ENCODE assay signal across 16 cellular contexts in the genomic region with DNA sequence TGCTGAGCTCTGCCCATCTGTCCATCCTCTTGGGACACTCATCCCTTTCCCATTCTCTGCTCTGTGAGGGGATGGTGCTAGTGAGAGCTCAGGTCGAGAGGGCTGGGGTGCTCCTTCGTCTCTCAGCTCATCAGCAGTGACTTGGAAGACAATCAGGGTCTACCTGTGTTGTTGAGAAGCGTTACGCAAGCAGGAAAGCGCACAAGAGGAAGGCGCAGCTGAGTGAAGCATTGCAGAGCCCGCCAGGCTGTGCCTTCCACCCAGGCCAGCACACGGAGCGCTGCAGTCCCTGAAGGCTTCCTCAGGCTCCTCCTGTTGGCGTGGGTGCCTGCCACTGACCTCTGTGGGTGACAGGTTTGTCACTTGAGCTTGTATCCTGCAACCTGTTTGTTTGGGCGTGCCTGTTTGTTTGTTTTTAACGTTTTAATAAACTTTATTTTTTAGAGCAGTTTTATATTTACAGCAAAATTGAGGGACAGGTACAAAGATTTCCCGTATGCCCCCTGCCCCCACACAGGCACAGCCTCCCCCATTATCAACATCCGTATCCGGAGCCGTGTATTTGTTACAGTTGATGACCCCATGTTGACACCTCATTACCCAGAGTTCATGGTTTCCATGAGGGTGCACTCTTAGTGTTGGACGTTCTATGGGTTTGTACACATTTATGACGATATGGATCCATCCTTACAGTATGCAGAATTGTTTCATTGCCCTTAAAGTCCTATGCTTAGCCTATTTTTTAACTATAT. TPM values are rescaled to one million over a fixed set of nuclear protein-coding genes. Genes with fewer than 3 reads are reported as not detected.
A peak's percentile ranks its signal among the peaks of the same experiment; 100 is the strongest.
DNase-seq lines count a peak whose midpoint lies in the region; ATAC-seq and TF ChIP-seq lines count a peak whose summit lies in the region.
"Had no signal": no experiment of that assay in that cellular context is flagged by ENCODE, and none has a peak within 500 bp of the region (broad histone marks: within the 10 kb centered on the region; RNA-seq: fewer than 3 reads in every experiment).

No MANE protein-coding gene starts in this region.

- no peak for TF ChIP-seq POLR2A in tibial nerve (IDR thresholded peaks at IDR 0.05)

- no peaks in the 10 kb centered on the region for H3K79me1 ChIP-seq in trophoblast cell (ENCODE audit: low read length)

- H2BK120ac ChIP-seq in trophoblast cell (ENCODE audit: insufficient read depth, low read length, poor library complexity): no peak overlapping the region

- no peaks in the 10 kb centered on the region for H3K9me3 Mint-ChIP-seq in T-helper 2 cell treated with Interferon-gamma antibody and Interleukin-4, amounts not matched to agents 5 μg/mL and 100 μg/mL, for 36 hours
- H3K9me3 Mint-ChIP-seq in activated naive CD8-positive, alpha-beta T cell treated with anti-CD3 and anti-CD28 coated beads, Interleukin-2, amount 50 U/mL, for 24 hours: no peaks in the 10 kb centered on the region
- H3K9me3 Mint-ChIP-seq: activated naive CD4-positive, alpha-beta T cell treated with anti-CD3 and anti-CD28 coated beads, Interleukin-2, amount 10 ng/mL, durations not matched to agents 7 days and 5 days had no signal

- TF ChIP-seq CTCF in tibial nerve (IDR thresholded peaks at IDR 0.05): no peak

- no peak overlapping the region for H3K9ac ChIP-seq in trophoblast cell (ENCODE audit: low read length)

- H2BK12ac ChIP-seq in trophoblast cell (ENCODE audit: low read length): no peak overlapping the region

- H3K4me1 Mint-ChIP-seq in T-helper 2 cell treated with Interferon-gamma antibody and Interleukin-4, amounts not matched to agents 5 μg/mL and 100 μg/mL, for 36 hours (ENCODE audit: low read depth): peaks cover 56% of the 10 kb centered on the region
- peaks cover 87% of the 10 kb centered on the region for H3K4me1 Mint-ChIP-seq in activated naive CD8-positive, alpha-beta T cell treated with anti-CD3 and anti-CD28 coated beads, Interleukin-2, amount 50 U/mL, for 24 hours

- no peak overlapping the region for H2BK5ac ChIP-seq in trophoblast cell (ENCODE audit: low read depth, low read length, poor library complexity)

- no peak overlapping the region for H3K27ac ChIP-seq in trophoblast cell (ENCODE audit: low read depth, low read length)
- no peak overlapping the region for H3K27ac ChIP-seq in tibial nerve
- H3K27ac ChIP-seq: foreskin keratinocyte, lower lobe of right lung, pancreas had no signal

- H3K27me3 ChIP-seq in trophoblast cell (ENCODE audit: insufficient read depth, low read length) (no peaks in the 10 kb centered on the region), tibial nerve (no peaks in the 10 kb centered on the region)
- H3K27me3 ChIP-seq: foreskin keratinocyte, pancreas had no signal

- H3K4me3 Mint-ChIP-seq in T-helper 2 cell treated with Interferon-gamma antibody and Interleukin-4, amounts not matched to agents 5 μg/mL and 100 μg/mL, for 36 hours: peak overlapping the region; percentile 51
- H3K4me3 Mint-ChIP-seq in activated naive CD8-positive, alpha-beta T cell treated with anti-CD3 and anti-CD28 coated beads, Interleukin-2, amount 50 U/mL, for 24 hours: peak overlapping the region; percentile 62
- H3K4me3 Mint-ChIP-seq: activated naive CD4-positive, alpha-beta T cell treated with anti-CD3 and anti-CD28 coated beads, Interleukin-2, amount 10 ng/mL, durations not matched to agents 7 days and 5 days had no signal

- no peak overlapping the region for H3K4ac ChIP-seq in trophoblast cell (ENCODE audit: low read depth, low read length)

- H2AFZ ChIP-seq in trophoblast cell (ENCODE audit: insufficient read depth, low read length, poor library complexity): peak overlapping the region; percentile 25

- H3K9me3 ChIP-seq in trophoblast cell (ENCODE audit: insufficient read depth, low read depth, low read length) (no peaks in the 10 kb centered on the region), tibial nerve (no peaks in the 10 kb centered on the region)
- H3K9me3 ChIP-seq: lower lobe of right lung, pancreas had no signal

- no peak for DNase-seq in T-helper 2 cell treated with Interferon-gamma antibody and Interleukin-4, amounts not matched to agents 5 μg/mL and 100 μg/mL, for 36 hours (ENCODE audit: low spot score)
- DNase-seq in T-helper 2 cell (no peak), MV-4-11 (lab: John Stamatoyannopoulos, UW) (peak; percentile 40), trophoblast cell (no peak), tibial nerve (ENCODE audit: low spot score in 2 of 2) (no peak), left colon (no peak)
- DNase-seq in activated naive CD8-positive, alpha-beta T cell treated with anti-CD3 and anti-CD28 coated beads, Interleukin-2, amount 50 U/mL, for 24 hours: no peak
- DNase-seq: ACHN; activated CD4-positive, CD25-positive, alpha-beta regulatory T cell treated with anti-CD3 and anti-CD28 coated beads, Interleukin-2, amount 50 U/mL, for 72 hours; activated naive CD4-positive, alpha-beta T cell treated with anti-CD3 and anti-CD28 coated beads, Interleukin-2, amount 10 ng/mL, durations not matched to agents 7 days and 5 days; foreskin keratinocyte; lower lobe of right lung; NCI-H2029; pancreas; stimulated activated CD4-positive, alpha-beta T cell treated with anti-CD3 and anti-CD28 coated beads, Interleukin-2, amount 100 ng/mL, for 24 hours had no signal

- H3K4me3 ChIP-seq in trophoblast cell (ENCODE audit: low read depth, low read length) (no peak overlapping the region), tibial nerve (no peak overlapping the region)
- H3K4me3 ChIP-seq: lower lobe of right lung, pancreas had no signal

- H4K8ac ChIP-seq in trophoblast cell (ENCODE audit: low read depth, low read length): no peak overlapping the region

- H3K4me2 ChIP-seq in trophoblast cell (ENCODE audit: low read length): no peak overlapping the region

- H3K23ac ChIP-seq in trophoblast cell (ENCODE audit: low read length): no peak overlapping the region

- peaks cover 10% of the 10 kb centered on the region for H3K36me3 Mint-ChIP-seq in T-helper 2 cell treated with Interferon-gamma antibody and Interleukin-4, amounts not matched to agents 5 μg/mL and 100 μg/mL, for 36 hours (ENCODE audit: low read depth)
- H3K36me3 Mint-ChIP-seq in activated naive CD8-positive, alpha-beta T cell treated with anti-CD3 and anti-CD28 coated beads, Interleukin-2, amount 50 U/mL, for 24 hours (ENCODE audit: low read depth): peaks cover 18% of the 10 kb centered on the region

- no peak overlapping the region for H2AK5ac ChIP-seq in trophoblast cell (ENCODE audit: low read length)

- no peak for ATAC-seq in activated naive CD8-positive, alpha-beta T cell treated with anti-CD3 and anti-CD28 coated beads, Interleukin-2, amount 50 U/mL, for 24 hours
- ATAC-seq in GM18858 (IDR thresholded peaks at IDR 0.05; ENCODE audit: unreplicated experiment) (no peak), left colon (no peak)
- ATAC-seq: foreskin keratinocyte had no signal

- no CpG with 5 or more reads among the region's 18 CpGs for WGBS in trophoblast cell (ENCODE audit: extremely low coverage, insufficient coverage, insufficient read length)
- 69 to 79% methylated on average over 18 of the region's 18 CpGs for WGBS in tibial nerve, 2 donors

- H3K14ac ChIP-seq in trophoblast cell (ENCODE audit: low read length): no peak overlapping the region

- TF ChIP-seq EP300 in tibial nerve (IDR thresholded peaks at IDR 0.05): no peak

- peak overlapping the region; percentile 4 for H4K12ac ChIP-seq in trophoblast cell (ENCODE audit: low read depth, low read length)

- no peak overlapping the region for H3K27ac Mint-ChIP-seq in T-helper 2 cell treated with Interferon-gamma antibody and Interleukin-4, amounts not matched to agents 5 μg/mL and 100 μg/mL, for 36 hours
- peak overlapping the region; percentile 62 for H3K27ac Mint-ChIP-seq in activated naive CD8-positive, alpha-beta T cell treated with anti-CD3 and anti-CD28 coated beads, Interleukin-2, amount 50 U/mL, for 24 hours

- H3K79me2 ChIP-seq in trophoblast cell (ENCODE audit: control insufficient read depth, insufficient read depth, low read length, poor library complexity): no peaks in the 10 kb centered on the region

- intact Hi-C loops in left colon (cut with DNase I, micrococcal nuclease): no loop called here

- no peaks in the 10 kb centered on the region for H3K27me3 Mint-ChIP-seq in T-helper 2 cell treated with Interferon-gamma antibody and Interleukin-4, amounts not matched to agents 5 μg/mL and 100 μg/mL, for 36 hours (ENCODE audit: low read depth)
- no peaks in the 10 kb centered on the region for H3K27me3 Mint-ChIP-seq in activated naive CD8-positive, alpha-beta T cell treated with anti-CD3 and anti-CD28 coated beads, Interleukin-2, amount 50 U/mL, for 24 hours

- H3K36me3 ChIP-seq in trophoblast cell (ENCODE audit: control insufficient read depth in 1 of 2, insufficient read depth in 2 of 2, low read length in 2 of 2) (no peaks in the 10 kb centered on the region), tibial nerve (no peaks in the 10 kb centered on the region)
- H3K36me3 ChIP-seq: lower lobe of right lung, pancreas had no signal

- H3K18ac ChIP-seq in trophoblast cell (ENCODE audit: low read length): no peak overlapping the region

- H4K91ac ChIP-seq in trophoblast cell (ENCODE audit: low read depth, low read length): no peak overlapping the region

- H3K4me1 ChIP-seq in trophoblast cell (ENCODE audit: control insufficient read depth in 1 of 2, insufficient read depth in 2 of 2, low read length in 2 of 2) (peaks cover 0 to 2% of the 10 kb centered on the region in 2 experiments), tibial nerve (peaks cover 0 to 33% (median 7%) of the 10 kb centered on the region in 4 donors)
- H3K4me1 ChIP-seq: foreskin keratinocyte, pancreas had no signal

RNA-seq across cellular contexts. Expression of gene ADARB1, which starts 36.7 kb away (rescaled TPM):
- 12.9 and 14.2 TPM in 2 replicates for polyA plus RNA-seq in trophoblast cell (2013)
- 10 to 100 TPM; 18.2 to 57.6 (median 32.0) TPM for total RNA-seq in tibial nerve
- 10 to 100 TPM in 1 of 2 donors, 1 to 10 TPM in 1; 6.9 to 12.4 TPM for total RNA-seq in left colon
